Comparison of ENCODE assay signal across 1 cellular context in genomic region chr6:4727671-4728435, GRCh38.
TF ChIP-seq lines count a peak whose summit lies in the region.

No MANE protein-coding gene starts in this region.

TF ChIP-seq in K562, 482 proteins besides CTCF, POLR2A, EP300 and RAD21 (continued from another document and continues in another):
- TF ChIP-seq CEBPZ (IDR thresholded peaks at IDR 0.05; ENCODE audit: borderline replicate concordance, low read depth, low read length) (no peak), CAMTA2 (CRISPR knock-in tag; conservative IDR thresholded peaks at IDR 0.05) (no peak), JUNB (CRISPR knock-in tag; conservative IDR thresholded peaks at IDR 0.05) (no peak), ZNF77 (CRISPR knock-in tag; IDR thresholded peaks at IDR 0.05) (no peak), CTCFL (IDR thresholded peaks at IDR 0.05; ENCODE audit: borderline replicate concordance, insufficient read depth, low read depth, low read length, poor library complexity, severe bottlenecking) (peak; percentile 29), HDAC1 (IDR thresholded peaks at IDR 0.05) (peak in 1 of 2 experiments; percentile 1; a peak in 1 of 4 replicates), LEF1 (IDR thresholded peaks at IDR 0.05) (peak; percentile 96), ZBTB12 (CRISPR knock-in tag; IDR thresholded peaks at IDR 0.05) (no peak), ZFP36 (IDR thresholded peaks at IDR 0.05; ENCODE audit: low read depth, low read length, partially characterized antibody) (peak; percentile 17), ZEB2 (IDR thresholded peaks at IDR 0.05) (no peak; the same call in 1 of the 2 replicates), NCOA4 (IDR thresholded peaks at IDR 0.05; ENCODE audit: partially characterized antibody) (no peak), SRSF3 (IDR thresholded peaks at IDR 0.05; ENCODE audit: insufficient read depth, low read length) (no peak), KLF1 (tag; IDR thresholded peaks at IDR 0.05) (no peak), BHLHE40 (IDR thresholded peaks at IDR 0.05; ENCODE audit: low read length) (peak; percentile 53; the same call in 1 of the 2 replicates), MED1 (CRISPR knock-in tag; IDR thresholded peaks at IDR 0.05; ENCODE audit: borderline replicate concordance) (no peak), HINFP (tag; conservative IDR thresholded peaks at IDR 0.05; ENCODE audit: low read depth) (no peak), ZNF668 (CRISPR knock-in tag; IDR thresholded peaks at IDR 0.05) (no peak), SUPT5H (IDR thresholded peaks at IDR 0.05) (no peak), POLR2AphosphoS5 (IDR thresholded peaks at IDR 0.05; ENCODE audit: control insufficient read depth, insufficient read depth, low read depth, low read length) (peak; percentile 83), ZNF277 (CRISPR knock-in tag; IDR thresholded peaks at IDR 0.05; ENCODE audit: borderline replicate concordance) (no peak), ZBTB9 (CRISPR knock-in tag; IDR thresholded peaks at IDR 0.05) (peak; percentile 90), SMARCC2 (IDR thresholded peaks at IDR 0.05; ENCODE audit: low read depth) (peak; percentile 91), GATAD2B (IDR thresholded peaks at IDR 0.05; ENCODE audit: borderline replicate concordance) (no peak; the same call in none of the 2 replicates), ELF2 (CRISPR knock-in tag; IDR thresholded peaks at IDR 0.05) (no peak), AFF4 (CRISPR knock-in tag; IDR thresholded peaks at IDR 0.05) (no peak), ZBTB8A (IDR thresholded peaks at IDR 0.05; ENCODE audit: partially characterized antibody) (no peak), GTF2A2 (tag; IDR thresholded peaks at IDR 0.05) (no peak), ZNF644 (tag; IDR thresholded peaks at IDR 0.05; ENCODE audit: low read depth) (peak; percentile 85; the same call in 1 of the 2 replicates), NCOR1 (IDR thresholded peaks at IDR 0.05) (peak; percentile 96), ZNF699 (CRISPR knock-in tag; IDR thresholded peaks at IDR 0.05; ENCODE audit: insufficient replicate concordance) (no peak), JUND (IDR thresholded peaks at IDR 0.05; ENCODE audit: borderline replicate concordance, low read depth, low read length) (peak; percentile 59; the same call in 1 of the 2 replicates), JUND (tag; IDR thresholded peaks at IDR 0.05; ENCODE audit: borderline replicate concordance, low read depth, low read length) (peak; percentile 78; the same call in 2 of the 3 replicates), RBFOX2 (IDR thresholded peaks at IDR 0.05; ENCODE audit: low read depth, low read length) (peak; percentile 50; the same call in 1 of the 2 replicates)
- TF ChIP-seq, protein P1, sequence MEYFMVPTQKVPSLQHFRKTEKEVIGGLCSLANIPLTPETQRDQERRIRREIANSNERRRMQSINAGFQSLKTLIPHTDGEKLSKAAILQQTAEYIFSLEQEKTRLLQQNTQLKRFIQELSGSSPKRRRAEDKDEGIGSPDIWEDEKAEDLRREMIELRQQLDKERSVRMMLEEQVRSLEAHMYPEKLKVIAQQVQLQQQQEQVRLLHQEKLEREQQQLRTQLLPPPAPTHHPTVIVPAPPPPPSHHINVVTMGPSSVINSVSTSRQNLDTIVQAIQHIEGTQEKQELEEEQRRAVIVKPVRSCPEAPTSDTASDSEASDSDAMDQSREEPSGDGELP (CRISPR knock-in tag; IDR thresholded peaks at IDR 0.05; ENCODE audit: borderline replicate concordance) = peak; percentile 45
- TF ChIP-seq, protein P2, sequence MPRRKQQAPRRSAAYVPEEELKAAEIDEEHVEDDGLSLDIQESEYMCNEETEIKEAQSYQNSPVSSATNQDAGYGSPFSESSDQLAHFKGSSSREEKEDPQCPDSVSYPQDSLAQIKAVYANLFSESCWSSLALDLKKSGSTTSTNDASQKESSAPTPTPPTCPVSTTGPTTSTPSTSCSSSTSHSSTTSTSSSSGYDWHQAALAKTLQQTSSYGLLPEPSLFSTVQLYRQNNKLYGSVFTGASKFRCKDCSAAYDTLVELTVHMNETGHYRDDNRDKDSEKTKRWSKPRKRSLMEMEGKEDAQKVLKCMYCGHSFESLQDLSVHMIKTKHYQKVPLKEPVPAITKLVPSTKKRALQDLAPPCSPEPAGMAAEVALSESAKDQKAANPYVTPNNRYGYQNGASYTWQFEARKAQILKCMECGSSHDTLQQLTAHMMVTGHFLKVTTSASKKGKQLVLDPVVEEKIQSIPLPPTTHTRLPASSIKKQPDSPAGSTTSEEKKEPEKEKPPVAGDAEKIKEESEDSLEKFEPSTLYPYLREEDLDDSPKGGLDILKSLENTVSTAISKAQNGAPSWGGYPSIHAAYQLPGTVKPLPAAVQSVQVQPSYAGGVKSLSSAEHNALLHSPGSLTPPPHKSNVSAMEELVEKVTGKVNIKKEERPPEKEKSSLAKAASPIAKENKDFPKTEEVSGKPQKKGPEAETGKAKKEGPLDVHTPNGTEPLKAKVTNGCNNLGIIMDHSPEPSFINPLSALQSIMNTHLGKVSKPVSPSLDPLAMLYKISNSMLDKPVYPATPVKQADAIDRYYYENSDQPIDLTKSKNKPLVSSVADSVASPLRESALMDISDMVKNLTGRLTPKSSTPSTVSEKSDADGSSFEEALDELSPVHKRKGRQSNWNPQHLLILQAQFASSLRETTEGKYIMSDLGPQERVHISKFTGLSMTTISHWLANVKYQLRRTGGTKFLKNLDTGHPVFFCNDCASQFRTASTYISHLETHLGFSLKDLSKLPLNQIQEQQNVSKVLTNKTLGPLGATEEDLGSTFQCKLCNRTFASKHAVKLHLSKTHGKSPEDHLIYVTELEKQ (CRISPR knock-in tag; IDR thresholded peaks at IDR 0.05) = no peak
- TF ChIP-seq, protein P3, sequence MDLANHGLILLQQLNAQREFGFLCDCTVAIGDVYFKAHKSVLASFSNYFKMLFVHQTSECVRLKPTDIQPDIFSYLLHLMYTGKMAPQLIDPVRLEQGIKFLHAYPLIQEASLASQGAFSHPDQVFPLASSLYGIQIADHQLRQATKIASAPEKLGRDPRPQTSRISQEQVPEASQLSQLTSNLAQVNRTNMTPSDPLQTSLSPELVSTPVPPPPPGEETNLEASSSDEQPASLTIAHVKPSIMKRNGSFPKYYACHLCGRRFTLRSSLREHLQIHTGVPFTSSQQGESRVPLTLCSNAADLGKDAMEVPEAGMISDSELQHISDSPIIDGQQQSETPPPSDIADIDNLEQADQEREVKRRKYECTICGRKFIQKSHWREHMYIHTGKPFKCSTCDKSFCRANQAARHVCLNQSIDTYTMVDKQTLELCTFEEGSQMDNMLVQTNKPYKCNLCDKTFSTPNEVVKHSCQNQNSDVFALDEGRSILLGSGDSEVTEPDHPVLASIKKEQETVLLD (IDR thresholded peaks at IDR 0.05) = peak; percentile 68; the same call in 1 of the 2 replicates
